In the genomic region with DNA sequence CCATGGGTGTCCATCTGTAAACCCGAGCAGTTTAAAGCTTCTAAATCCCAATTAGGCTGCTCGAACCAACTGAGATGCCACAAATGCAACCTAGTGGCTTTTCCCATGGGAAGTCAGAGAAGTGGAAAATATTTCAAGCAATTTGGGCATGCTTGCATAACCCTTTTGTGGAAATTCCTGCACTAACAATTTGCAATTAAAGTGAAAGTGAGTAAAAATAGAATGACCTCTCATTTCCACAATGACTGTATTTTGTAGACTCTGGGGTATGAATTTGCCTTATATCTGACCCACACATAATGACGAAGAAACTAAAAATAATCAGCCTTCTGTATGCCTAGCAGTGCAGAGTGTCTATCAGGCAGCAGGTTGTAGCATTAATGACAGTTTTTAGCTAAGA, we compare ENCODE assay signal across 9 cellular contexts.
A peak's percentile ranks its signal among the peaks of the same experiment; 100 is the strongest.
DNase-seq lines count a peak whose midpoint lies in the region; ATAC-seq, FAIRE-seq and TF ChIP-seq lines count a peak whose summit lies in the region.
"Had no signal": no experiment of that assay in that cellular context is flagged by ENCODE, and none has a peak within 500 bp of the region (broad histone marks: within the 10 kb centered on the region; RNA-seq: fewer than 3 reads in every experiment).

No MANE protein-coding gene starts in this region.

- POLR2A ChIA-PET in activated CD8-positive, alpha-beta T cell treated with anti-CD3 and anti-CD28 coated beads, Interleukin-2, amount 10 ng/mL, durations not matched to agents 7 days and 5 days (lab: Charles Lee): no interaction called here

- no peak overlapping the region for H3K14ac ChIP-seq in H9 (ENCODE audit: insufficient read depth, low read length)

- peaks cover 25% of the 10 kb centered on the region in 2 experiments for H3K4me1 Mint-ChIP-seq in H9
- no peaks in the 10 kb centered on the region for H3K4me1 Mint-ChIP-seq in activated CD8-positive, alpha-beta T cell treated with anti-CD3 and anti-CD28 coated beads, Interleukin-2, amount 10 ng/mL, durations not matched to agents 7 days and 5 days (ENCODE audit: low read depth)
- H3K4me1 Mint-ChIP-seq: activated B cell treated with CpG ODN at 0.5 μM for 24 hours had no signal

- H4K91ac ChIP-seq in H9 (ENCODE audit: insufficient read length, low read depth, low read length): no peak overlapping the region

- H3K4me3 ChIP-seq in small intestine (ENCODE audit: low read depth in 1 of 2, low read length in 2 of 2): no peak overlapping the region

- no peak overlapping the region for H3T11ph ChIP-seq in H9 (ENCODE audit: low read length)

- H3K23me2 ChIP-seq in H9 (ENCODE audit: insufficient read length, low read depth, low read length, poor library complexity, severe bottlenecking): no peaks in the 10 kb centered on the region

- DNase-seq in dedifferentiated amniotic fluid mesenchymal stem cell (ENCODE audit: extremely low spot score): peak; percentile 63
- peak; percentile 79 for DNase-seq in stromal cell of bone marrow (ENCODE audit: low read depth)
- no peak for DNase-seq in small intestine
- no peak for DNase-seq in H9
- no peak for DNase-seq in activated CD8-positive, alpha-beta T cell treated with anti-CD3 and anti-CD28 coated beads, Interleukin-2, amount 10 ng/mL, durations not matched to agents 7 days and 5 days
- DNase-seq: activated B cell treated with CpG ODN at 0.5 μM for 24 hours, activated gamma-delta T cell treated with Interleukin-2 at 50 U/mL for 16 hours had no signal

- peak; percentile 54 for ATAC-seq in GM18861 (IDR thresholded peaks at IDR 0.05; ENCODE audit: unreplicated experiment)
- ATAC-seq in HG02973 (IDR thresholded peaks at IDR 0.05; ENCODE audit: unreplicated experiment): peak; percentile 86
- no peak for ATAC-seq in activated CD8-positive, alpha-beta T cell treated with anti-CD3 and anti-CD28 coated beads, Interleukin-2, amount 10 ng/mL, durations not matched to agents 7 days and 5 days

- H4K5ac ChIP-seq in H9 (ENCODE audit: insufficient read length, low read depth, low read length): no peak overlapping the region

- no peaks in the 10 kb centered on the region for H3K79me1 ChIP-seq in H9 (ENCODE audit: insufficient read depth, low read depth, low read length, poor library complexity, severe bottlenecking)

- H3K36me3 ChIP-seq in small intestine (ENCODE audit: control insufficient read depth in 2 of 2, insufficient read depth in 2 of 2, low read length in 2 of 2): no peaks in the 10 kb centered on the region

- H3K27me3 ChIP-seq in small intestine (ENCODE audit: control insufficient read depth in 2 of 2, insufficient read depth in 2 of 2, low read length in 2 of 2): no peaks in the 10 kb centered on the region
- no peaks in the 10 kb centered on the region for H3K27me3 ChIP-seq in H9 (ENCODE audit: insufficient read depth, low read length)

- H3K79me2 ChIP-seq in H9 (ENCODE audit: insufficient read depth, low read length): no peaks in the 10 kb centered on the region

- no peak overlapping the region for H2AFZ ChIP-seq in H9 (ENCODE audit: low read length)

- H3K9me3 Mint-ChIP-seq in H9: no peaks in the 10 kb centered on the region
- no peaks in the 10 kb centered on the region for H3K9me3 Mint-ChIP-seq in activated CD8-positive, alpha-beta T cell treated with anti-CD3 and anti-CD28 coated beads, Interleukin-2, amount 10 ng/mL, durations not matched to agents 7 days and 5 days (ENCODE audit: insufficient read depth)
- H3K9me3 Mint-ChIP-seq: activated B cell treated with CpG ODN at 0.5 μM for 24 hours had no signal

- H4K20me1 ChIP-seq in H9 (ENCODE audit: control insufficient read depth, insufficient read depth, insufficient read length): no peaks in the 10 kb centered on the region

- no peaks in the 10 kb centered on the region for H3K36me3 Mint-ChIP-seq in H9 (ENCODE audit: insufficient read depth in 1 of 3, low read depth in 3 of 3)
- no peaks in the 10 kb centered on the region for H3K36me3 Mint-ChIP-seq in activated CD8-positive, alpha-beta T cell treated with anti-CD3 and anti-CD28 coated beads, Interleukin-2, amount 10 ng/mL, durations not matched to agents 7 days and 5 days (ENCODE audit: low read depth)

- H3K4me3 Mint-ChIP-seq in H9: no peak overlapping the region
- H3K4me3 Mint-ChIP-seq in activated CD8-positive, alpha-beta T cell treated with anti-CD3 and anti-CD28 coated beads, Interleukin-2, amount 10 ng/mL, durations not matched to agents 7 days and 5 days: no peak overlapping the region
- H3K4me3 Mint-ChIP-seq: activated B cell treated with CpG ODN at 0.5 μM for 24 hours had no signal

- no peak overlapping the region for H2BK15ac ChIP-seq in H9 (ENCODE audit: low read depth, low read length)

- no peak overlapping the region for H4K8ac ChIP-seq in H9 (replicated peaks; ENCODE audit: insufficient read length, low read depth, low read length)

- H3K9ac ChIP-seq in H9 (ENCODE audit: extremely low read depth, insufficient read length, low read length): no peak overlapping the region

- no peaks in the 10 kb centered on the region for H3K27me3 Mint-ChIP-seq in H9 (ENCODE audit: low read depth)
- H3K27me3 Mint-ChIP-seq in activated CD8-positive, alpha-beta T cell treated with anti-CD3 and anti-CD28 coated beads, Interleukin-2, amount 10 ng/mL, durations not matched to agents 7 days and 5 days (ENCODE audit: low read depth): peaks cover 2% of the 10 kb centered on the region
- H3K27me3 Mint-ChIP-seq: activated B cell treated with CpG ODN at 0.5 μM for 24 hours had no signal

- no peak overlapping the region for H2BK12ac ChIP-seq in H9 (ENCODE audit: insufficient read length, low read depth, low read length)

- H3K4me1 ChIP-seq in small intestine (ENCODE audit: control insufficient read depth in 2 of 2, insufficient read depth in 1 of 2, low read depth in 1 of 2, low read length in 1 of 2) (no peaks in the 10 kb centered on the region), H9 (ENCODE audit: insufficient read depth, low read length) (no peaks in the 10 kb centered on the region; the same call in 1 of the 2 replicates)

- CTCF ChIA-PET in activated CD8-positive, alpha-beta T cell treated with anti-CD3 and anti-CD28 coated beads, Interleukin-2, amount 10 ng/mL, durations not matched to agents 7 days and 5 days (lab: Charles Lee): no interaction called here

- TF ChIP-seq CTCF in H9 (conservative IDR thresholded peaks at IDR 0.05): no peak

- H3K4me2 ChIP-seq in H9 (ENCODE audit: insufficient read depth, insufficient read length, low read length): no peak overlapping the region

- no peak overlapping the region for H2AK5ac ChIP-seq in H9 (ENCODE audit: insufficient read length, low read length)

- H3K4ac ChIP-seq in H9 (ENCODE audit: low read depth, low read length): no peak overlapping the region

- no peak overlapping the region for H3K18ac ChIP-seq in H9 (ENCODE audit: insufficient read length, low read depth, low read length)

- H3K27ac ChIP-seq in small intestine (ENCODE audit: low read depth in 1 of 2, low read length in 1 of 2) (no peak overlapping the region), H9 (ENCODE audit: insufficient read length, low read depth, low read length) (no peak overlapping the region)

- H2BK5ac ChIP-seq in H9 (ENCODE audit: insufficient read length, low read length): no peak overlapping the region

- FAIRE-seq in small intestine (lab: Jason Lieb, UNC): no peak

- H3K9me3 ChIP-seq in small intestine (ENCODE audit: control insufficient read depth, low read depth): no peaks in the 10 kb centered on the region
- no peaks in the 10 kb centered on the region for H3K9me3 ChIP-seq in H9 (ENCODE audit: control insufficient read depth, low read depth, low read length)

- H3K23ac ChIP-seq in H9 (ENCODE audit: insufficient read length, low read depth, low read length): no peak overlapping the region

- WGBS in small intestine, 3 donors: 63 to 85% (median 80%) methylated on average over 3 of the region's 3 CpGs
- no CpG with 5 or more reads among the region's 3 CpGs for WGBS in H9 (ENCODE audit: extremely low coverage, insufficient read length, low lambda C conversion rate)

- no peak overlapping the region for H3K56ac ChIP-seq in H9 (ENCODE audit: insufficient read length, low read depth, low read length)

- no peak overlapping the region for H2BK20ac ChIP-seq in H9 (ENCODE audit: low read depth, low read length, poor library complexity, severe bottlenecking)

- no peak overlapping the region for H2BK120ac ChIP-seq in H9 (ENCODE audit: low read depth, low read length, poor library complexity, severe bottlenecking)

- H3K27ac Mint-ChIP-seq in H9: no peak overlapping the region
- H3K27ac Mint-ChIP-seq in activated CD8-positive, alpha-beta T cell treated with anti-CD3 and anti-CD28 coated beads, Interleukin-2, amount 10 ng/mL, durations not matched to agents 7 days and 5 days: no peak overlapping the region
- H3K27ac Mint-ChIP-seq: activated B cell treated with CpG ODN at 0.5 μM for 24 hours had no signal

Comparison
In these comparisons a context has a peak if more than half of its experiments do, and no peak if none do; other contexts are left out.
1. DNase-seq: peak in dedifferentiated amniotic fluid mesenchymal stem cell (single experiment) and stromal cell of bone marrow (single experiment); none in small intestine (single experiment), H9 (single experiment) and activated CD8-positive, alpha-beta T cell treated with anti-CD3 and anti-CD28 coated beads, Interleukin-2, amount 10 ng/mL, durations not matched to agents 7 days and 5 days (single experiment).